Comparison of ENCODE assay signal across 16 cellular contexts in genomic region chr20:17832236-17832635, GRCh38.
A peak's percentile ranks its signal among the peaks of the same experiment; 100 is the strongest.
DNase-seq lines count a peak whose midpoint lies in the region; ATAC-seq, FAIRE-seq and TF ChIP-seq lines count a peak whose summit lies in the region.
"Had no signal": no experiment of that assay in that cellular context is flagged by ENCODE, and none has a peak within 500 bp of the region (broad histone marks: within the 10 kb centered on the region; RNA-seq: fewer than 3 reads in every experiment).

No MANE protein-coding gene starts in this region.

- in situ Hi-C loops in HepG2 (cut with HindIII; ENCODE audit: extremely low pct_ligation_motif_present, low pct_unique_long_range_greater_than_20kb): no loop called here

- ATAC-seq in HepG2 (no peak), right lobe of liver (no peak), RWPE2 (ENCODE audit: low read depth) (no peak)

- no peaks in the 10 kb centered on the region for H3K9me3 ChIP-seq in HepG2 (ENCODE audit: low read length)
- H3K9me3 ChIP-seq in right lobe of liver: no peaks in the 10 kb centered on the region
- no peaks in the 10 kb centered on the region for H3K9me3 ChIP-seq in RWPE2 (ENCODE audit: severe bottlenecking)
- H3K9me3 ChIP-seq: BE2C, Caco-2, HAP-1 had no signal

- H3K4me1 ChIP-seq in HepG2 (ENCODE audit: insufficient read depth, low read length) (peaks cover 49% of the 10 kb centered on the region), right lobe of liver (peaks cover 0 to 16% (median 9%) of the 10 kb centered on the region in 4 donors), RWPE2 (ENCODE audit: insufficient read depth, poor library complexity, severe bottlenecking) (peaks cover 37% of the 10 kb centered on the region)
- H3K4me1 ChIP-seq: BE2C, Caco-2, HAP-1 had no signal

- 62% methylated on average over 6 of the region's 6 CpGs for WGBS in HepG2 (ENCODE audit: low lambda C conversion rate)
- WGBS in right lobe of liver (ENCODE audit: insufficient coverage, low coverage, low lambda C conversion rate, missing lambda C conversion rate): 81% methylated on average over 6 of the region's 6 CpGs

- no peak overlapping the region for H3K9ac ChIP-seq in HepG2 (ENCODE audit: insufficient read depth, low read depth, low read length)

- H3K27me3 ChIP-seq in HepG2 (ENCODE audit: control insufficient read depth in 1 of 2, insufficient read depth in 2 of 2, low read length in 2 of 2) (no peaks in the 10 kb centered on the region; a peak in 1 of 5 replicates), right lobe of liver (no peaks in the 10 kb centered on the region), RWPE2 (ENCODE audit: insufficient read depth, poor library complexity, severe bottlenecking) (no peaks in the 10 kb centered on the region)
- H3K27me3 ChIP-seq: BE2C had no signal

- H2AFZ ChIP-seq in HepG2 (ENCODE audit: low read length): no peak overlapping the region

- no peaks in the 10 kb centered on the region for H3K36me3 ChIP-seq in HepG2 (replicated peaks in 1 of 2; ENCODE audit: control insufficient read depth in 1 of 2, insufficient read depth in 2 of 2, low read length in 2 of 2)
- no peaks in the 10 kb centered on the region for H3K36me3 ChIP-seq in right lobe of liver
- no peaks in the 10 kb centered on the region for H3K36me3 ChIP-seq in RWPE2 (ENCODE audit: low read depth)
- H3K36me3 ChIP-seq: BE2C, HAP-1 had no signal

- no peak for TF ChIP-seq RAD21 in HepG2 (CRISPR knock-in tag; IDR thresholded peaks at IDR 0.05)

- no peaks in the 10 kb centered on the region for H4K20me1 ChIP-seq in HepG2 (ENCODE audit: insufficient read depth, low read length)

- intact Hi-C loops in HepG2 (cut with micrococcal nuclease; ENCODE audit: unreplicated experiment): no loop called here
- intact Hi-C loops in right lobe of liver (cut with DNase I): no loop called here

- H3K27ac ChIP-seq in HepG2 (ENCODE audit: extremely low read length, insufficient read depth, low read length): no peak overlapping the region
- H3K27ac ChIP-seq in right lobe of liver: no peak overlapping the region
- peak overlapping the region; percentile 87 for H3K27ac ChIP-seq in RWPE2 (ENCODE audit: poor library complexity, severe bottlenecking)
- H3K27ac ChIP-seq in epithelial cell of prostate: peak overlapping the region; percentile 94

- CTCF ChIA-PET in HepG2 (lab: Yijun Ruan, JAX; ENCODE audit: low intra/inter-chr PET ratio, low total read pairs): no interaction called here

- H3K4me3 ChIP-seq in HepG2 (replicated peaks in 1 of 3; ENCODE audit: insufficient read depth in 1 of 3, low read depth in 2 of 3, low read length in 3 of 3) (no peak overlapping the region), right lobe of liver (no peak overlapping the region), RWPE2 (ENCODE audit: severe bottlenecking) (no peak overlapping the region)
- H3K4me3 ChIP-seq: HAP-1 had no signal

- TF ChIP-seq POLR2A in HepG2 (IDR thresholded peaks at IDR 0.05; ENCODE audit: insufficient read depth in 1 of 2, low read depth in 2 of 2, low read length in 2 of 2) (no peak), right lobe of liver (IDR thresholded peaks at IDR 0.05) (no peak)

- H3K79me2 ChIP-seq in HepG2 (ENCODE audit: insufficient read depth, low read length): no peaks in the 10 kb centered on the region

- POLR2A ChIA-PET in HepG2 (lab: Yijun Ruan, JAX): interaction anchor here (1.3 to 1.5 kb wide), 2 partner anchors 22 to 150 kb away, joined by 3 read pairs; partner anchors contain the start of gene RRBP1

- no TSS peak for BruUV-seq in HepG2 (replicated peaks; lab: Mats Ljungman, UMichigan)

- no peak overlapping the region for H3K4me2 ChIP-seq in HepG2 (ENCODE audit: low read depth, low read length)

- FAIRE-seq in HepG2 (lab: Jason Lieb, UNC) (no peak), RCC 7860 (lab: Jason Lieb, UNC) (no peak)
- FAIRE-seq: D721Med, GM12891 had no signal

- DNase-seq in HepG2 (ENCODE audit: low spot score) (no peak), right lobe of liver (no peak), RWPE2 (ENCODE audit: low spot score) (no peak), epithelial cell of prostate (ENCODE audit: low read depth, low spot score) (no peak), RCC 7860 (ENCODE audit: low spot score) (no peak), NCI-H146 treated with DMSO at 0.1 percent for 48 hours (lab: John Stamatoyannopoulos, UW; ENCODE audit: unreplicated experiment) (no peak), mesenteric fat pad (ENCODE audit: low spot score) (no peak)
- DNase-seq: BE2C; C1 segment of cervical spinal cord; Caco-2; CD4-positive, CD25-positive, alpha-beta regulatory T cell; CD8-positive, alpha-beta memory T cell; KBM-7 had no signal

- TF ChIP-seq CTCF in HepG2 (CRISPR knock-in tag; IDR thresholded peaks at IDR 0.05) (no peak), right lobe of liver (IDR thresholded peaks at IDR 0.05) (no peak), RWPE2 (IDR thresholded peaks at IDR 0.05; ENCODE audit: poor library complexity, severe bottlenecking) (no peak)

- TF ChIP-seq EP300 in HepG2 (IDR thresholded peaks at IDR 0.05; ENCODE audit: low read depth in 2 of 2, low read length in 2 of 2): no peak
- TF ChIP-seq EP300 in HepG2 (CRISPR knock-in tag; IDR thresholded peaks at IDR 0.05; ENCODE audit: borderline replicate concordance): no peak

TF ChIP-seq in HepG2, 621 proteins besides CTCF, POLR2A, EP300 and RAD21:
- TF ChIP-seq CREB1 (IDR thresholded peaks at IDR 0.05): peak; percentile 97
- no peak for TF ChIP-seq CREB1 (CRISPR knock-in tag; IDR thresholded peaks at IDR 0.05)
- TF ChIP-seq ZBTB21 (CRISPR knock-in tag; IDR thresholded peaks at IDR 0.05): no peak
- peak; percentile 97 for TF ChIP-seq ATF7 (IDR thresholded peaks at IDR 0.05)
- TF ChIP-seq ATF7 (CRISPR knock-in tag; IDR thresholded peaks at IDR 0.05): no peak

Comparison
In these comparisons a context has a peak if more than half of its experiments do, and no peak if none do; other contexts are left out.
1. H3K27ac ChIP-seq: peak in RWPE2 (single experiment) and epithelial cell of prostate (single experiment); none in HepG2 (single experiment) and right lobe of liver (0 of 3).